ENCODE assay signal across 8 cellular contexts in genomic region chr5:140073296-140073695, GRCh38. TPM values are rescaled to one million over a fixed set of nuclear protein-coding genes. Genes with fewer than 3 reads are reported as not detected.
DNase-seq lines count a peak whose midpoint lies in the region; ATAC-seq and TF ChIP-seq lines count a peak whose summit lies in the region.

No MANE protein-coding gene starts in this region.

- H3K27ac Mint-ChIP-seq in HFFc6 (no peak overlapping the region), mesothelial cell of epicardium (no peak overlapping the region)

- H3K27me3 Mint-ChIP-seq in HFFc6 (ENCODE audit: insufficient read depth), result peaks cover 11% of the 10 kb centered on the region
- peaks cover 78% of the 10 kb centered on the region for H3K27me3 Mint-ChIP-seq in mesothelial cell of epicardium (ENCODE audit: low read depth)

- H3K36me3 Mint-ChIP-seq in HFFc6 (ENCODE audit: low read depth), result no peaks in the 10 kb centered on the region
- H3K36me3 Mint-ChIP-seq in mesothelial cell of epicardium, result no peaks in the 10 kb centered on the region

- H3K4me3 Mint-ChIP-seq in HFFc6, result no peak overlapping the region
- no peak overlapping the region for H3K4me3 Mint-ChIP-seq in mesothelial cell of epicardium

- no peaks in the 10 kb centered on the region for H3K27me3 ChIP-seq in breast epithelium

- TF ChIP-seq POLR2A in breast epithelium (IDR thresholded peaks at IDR 0.05), result no peak

- H3K4me1 Mint-ChIP-seq in HFFc6 (ENCODE audit: low read depth) (peaks cover 6% of the 10 kb centered on the region; the same call in 1 of the 2 replicates), mesothelial cell of epicardium (no peaks in the 10 kb centered on the region)

- H3K9me3 Mint-ChIP-seq in HFFc6 (no peaks in the 10 kb centered on the region), mesothelial cell of epicardium (no peaks in the 10 kb centered on the region)

- H3K9me3 ChIP-seq in breast epithelium, result no peaks in the 10 kb centered on the region

- DNase-seq in CD1c-positive myeloid dendritic cell (ENCODE audit: extremely low spot score), result peak; percentile 67
- peak; percentile 8 for DNase-seq in HFFc6
- no peak for DNase-seq in breast epithelium (ENCODE audit: low spot score in 2 of 2)
- no peak for DNase-seq in mesothelial cell of epicardium (ENCODE audit: low spot score in 2 of 2, unreplicated experiment in 2 of 2)
- DNase-seq in nucleus accumbens (lab: John Stamatoyannopoulos, UW), result no peak
- DNase-seq in C1 segment of cervical spinal cord (lab: John Stamatoyannopoulos, UW), result no peak

- no peaks in the 10 kb centered on the region for H3K4me1 ChIP-seq in breast epithelium

- intact Hi-C loops in breast epithelium (cut with DNase I; ENCODE audit: low total_unique reads), result no loop called here

- no peak overlapping the region for H3K4me3 ChIP-seq in breast epithelium

- ATAC-seq in GM21619 (IDR thresholded peaks at IDR 0.05; ENCODE audit: unreplicated experiment) (no peak), GM19397 (IDR thresholded peaks at IDR 0.05; ENCODE audit: unreplicated experiment) (no peak)

- peak; percentile 89 for TF ChIP-seq CTCF in HFFc6 (IDR thresholded peaks at IDR 0.05)
- TF ChIP-seq CTCF in breast epithelium (IDR thresholded peaks at IDR 0.05), result peak; percentile 63 to 81 (median 74)
- TF ChIP-seq CTCF in mesothelial cell of epicardium (IDR thresholded peaks at IDR 0.05; ENCODE audit: unreplicated experiment), result peak; percentile 85

- H3K27ac ChIP-seq in breast epithelium, result no peak overlapping the region

- no peaks in the 10 kb centered on the region for H3K36me3 ChIP-seq in breast epithelium

RNA-seq across cellular contexts. Expression of gene NRG2, which starts 30.2 kb away (rescaled TPM):
- under 1 TPM in 5 of 6 experiments, not detected in 1; 0.11 to 0.35 (median 0.19) TPM for total RNA-seq in HFFc6 (2021; fragmentation: NEBNext Ultra II Directional; extraction: Animal tissue kit (Norgen Biotek cat#: 25700))
- 10 to 100 TPM in 1 of 3 donors, 1 to 10 TPM in 2; 5.9 to 16.5 (median 7.2) TPM for total RNA-seq in breast epithelium
- 2.0 to 2.8 TPM (median 2.0 TPM) in 3 replicates for total RNA-seq in mesothelial cell of epicardium

RNA-seq across cellular contexts. Expression of gene PURA, which starts 40.6 kb away (rescaled TPM):
- 10 to 100 TPM; 21.1 to 26.1 (median 22.3) TPM for total RNA-seq in HFFc6 (2021; fragmentation: NEBNext Ultra II Directional; extraction: Animal tissue kit (Norgen Biotek cat#: 25700))
- total RNA-seq in breast epithelium (10 to 100 TPM; 27.9 to 33.8 (median 30.1) TPM), mesothelial cell of epicardium (8.1 to 8.5 TPM (median 8.3 TPM) in 3 replicates)

RNA-seq across cellular contexts. Expression of gene IGIP, which starts 52.4 kb away (rescaled TPM):
- total RNA-seq in HFFc6 (2021; fragmentation: NEBNext Ultra II Directional; extraction: Animal tissue kit (Norgen Biotek cat#: 25700)), result 1 to 10 TPM; 3.4 to 8.4 (median 4.1) TPM
- total RNA-seq in breast epithelium, result 10 to 100 TPM; 19.0 to 23.1 (median 21.8) TPM
- 2.6 to 3.2 TPM (median 2.8 TPM) in 3 replicates for total RNA-seq in mesothelial cell of epicardium

Comparison
In these comparisons a context has a peak if more than half of its experiments do, and no peak if none do; other contexts are left out.
1. DNase-seq: peak in CD1c-positive myeloid dendritic cell (single experiment) and HFFc6 (single experiment); none in breast epithelium (0 of 2), mesothelial cell of epicardium (0 of 2), nucleus accumbens (0 of 56) and C1 segment of cervical spinal cord (0 of 14).
2. Peak in every context shown above with its lines, with median percentiles within 50 percentile points of each other: CTCF ChIP-seq.